16 cellular contexts compared by ENCODE assay signal in genomic region chr11:111445586-111445985, GRCh38.
DNase-seq lines count a peak whose midpoint lies in the region; ATAC-seq and TF ChIP-seq lines count a peak whose summit lies in the region.
"Had no signal": no experiment of that assay in that cellular context is flagged by ENCODE, and none has a peak within 500 bp of the region (broad histone marks: within the 10 kb centered on the region; RNA-seq: fewer than 3 reads in every experiment).

No MANE protein-coding gene starts in this region.

- 55% methylated on average over 1 of the region's 2 CpGs for WGBS in mesenchymal stem cell

- no peak overlapping the region for H2BK5ac ChIP-seq in mesenchymal stem cell (ENCODE audit: low read depth, low read length, poor library complexity, severe bottlenecking)

- H3K18ac ChIP-seq in mesenchymal stem cell (ENCODE audit: low read depth in 1 of 2, low read length in 2 of 2), result no peak overlapping the region

- H3K27me3 ChIP-seq in mesenchymal stem cell (ENCODE audit: control insufficient read depth in 1 of 2, insufficient read depth in 1 of 2, low read length in 2 of 2) (no peaks in the 10 kb centered on the region), left lung (no peaks in the 10 kb centered on the region)
- H3K27me3 ChIP-seq: tibial artery had no signal

- H2BK120ac ChIP-seq in mesenchymal stem cell (ENCODE audit: low read depth, low read length), result no peak overlapping the region

- peaks cover 19% of the 10 kb centered on the region for H3K4me1 Mint-ChIP-seq in activated CD4-positive, alpha-beta T cell treated with anti-CD3 and anti-CD28 coated beads, Interleukin-2, amount 10 ng/mL, durations not matched to agents 24 days and 14 days
- peaks cover 19% of the 10 kb centered on the region for H3K4me1 Mint-ChIP-seq in T-helper 17 cell

- H3K4ac ChIP-seq in mesenchymal stem cell (ENCODE audit: low read depth in 1 of 2, low read length in 2 of 2), result no peak overlapping the region

- H2BK15ac ChIP-seq in mesenchymal stem cell (ENCODE audit: low read depth, poor library complexity, severe bottlenecking), result no peak overlapping the region

- H3K9me3 ChIP-seq in T-helper 17 cell (ENCODE audit: control insufficient read depth, low read length, poor library complexity, severe bottlenecking) (no peaks in the 10 kb centered on the region), mesenchymal stem cell (ENCODE audit: control insufficient read depth, low read length) (no peaks in the 10 kb centered on the region), left lung (no peaks in the 10 kb centered on the region)
- H3K9me3 ChIP-seq: tibial artery had no signal

- H3K4me3 Mint-ChIP-seq in activated CD4-positive, alpha-beta T cell treated with anti-CD3 and anti-CD28 coated beads, Interleukin-2, amount 10 ng/mL, durations not matched to agents 24 days and 14 days, result no peak overlapping the region
- H3K4me3 Mint-ChIP-seq in T-helper 17 cell, result peak overlapping the region; percentile 25

- H4K8ac ChIP-seq in mesenchymal stem cell (ENCODE audit: low read length), result no peak overlapping the region

- intact Hi-C loops in activated CD4-positive, alpha-beta T cell treated with anti-CD3 and anti-CD28 coated beads, Interleukin-2, amount 10 ng/mL, durations not matched to agents 24 days and 14 days (cut with micrococcal nuclease), result loop anchor here (10.0 kb wide), 1 partner anchor 1251 kb away; no protein-coding TSS in a partner anchor
- intact Hi-C loops in left lung (cut with DNase I), result loop anchor here in 1 of 2 donors (5.0 kb wide), 1 partner anchor 163 kb away; no protein-coding TSS in a partner anchor

- H3K9ac ChIP-seq in mesenchymal stem cell (ENCODE audit: low read length), result no peak overlapping the region

- H3K9me3 Mint-ChIP-seq in activated CD4-positive, alpha-beta T cell treated with anti-CD3 and anti-CD28 coated beads, Interleukin-2, amount 10 ng/mL, durations not matched to agents 24 days and 14 days, result no peaks in the 10 kb centered on the region

- H3K27me3 Mint-ChIP-seq in activated CD4-positive, alpha-beta T cell treated with anti-CD3 and anti-CD28 coated beads, Interleukin-2, amount 10 ng/mL, durations not matched to agents 24 days and 14 days, result peaks cover 2% of the 10 kb centered on the region
- H3K27me3 Mint-ChIP-seq in T-helper 17 cell, result no peaks in the 10 kb centered on the region

- H4K91ac ChIP-seq in mesenchymal stem cell (ENCODE audit: low read length), result no peak overlapping the region

- ATAC-seq in T-helper 17 cell (no peak), left lung (no peak)

- H3K23ac ChIP-seq in mesenchymal stem cell (ENCODE audit: low read length in 2 of 2), result no peak overlapping the region

- H3K4me2 ChIP-seq in mesenchymal stem cell (ENCODE audit: low read length, poor library complexity, severe bottlenecking), result no peak overlapping the region

- H3K4me1 ChIP-seq in mesenchymal stem cell (ENCODE audit: control insufficient read depth, insufficient read depth, low read depth, low read length) (no peaks in the 10 kb centered on the region), left lung (peaks cover 0 to 13% of the 10 kb centered on the region in 2 donors)
- H3K4me1 ChIP-seq: tibial artery had no signal

- no peak overlapping the region for H3K14ac ChIP-seq in mesenchymal stem cell (ENCODE audit: low read length in 2 of 2)

- H3K79me1 ChIP-seq in mesenchymal stem cell (replicated peaks; ENCODE audit: low read length, poor library complexity, severe bottlenecking), result no peaks in the 10 kb centered on the region

- DNase-seq in activated CD4-positive, alpha-beta T cell treated with anti-CD3 and anti-CD28 coated beads, Interleukin-2, amount 10 ng/mL, durations not matched to agents 24 days and 14 days, result no peak
- DNase-seq in activated CD4-positive, alpha-beta T cell treated with anti-CD3 and anti-CD28 coated beads for 4 hours, result no peak
- peak; percentile 65 for DNase-seq in EH (ENCODE audit: low read depth)
- no peak for DNase-seq in T-helper 17 cell
- peak; percentile 70 for DNase-seq in mesenchymal stem cell
- no peak for DNase-seq in epidermal melanocyte (ENCODE audit: insufficient read length, low spot score)
- DNase-seq in left lung, result no peak
- no peak for DNase-seq in NK-92 (lab: John Stamatoyannopoulos, UW; ENCODE audit: unreplicated experiment)
- DNase-seq: activated CD8-positive, alpha-beta memory T cell treated with anti-CD3 and anti-CD28 coated beads, Interleukin-2, amount 50 U/mL, for 48 hours; activated naive CD4-positive, alpha-beta T cell treated with anti-CD3 and anti-CD28 coated beads, Interleukin-2, amount 50 U/mL, for 16 hours; effector memory CD4-positive, alpha-beta T cell; foreskin melanocyte; NCI-H2107; NCI-H69; stimulated activated CD4-positive, alpha-beta T cell treated with anti-CD3 and anti-CD28 coated beads, Interleukin-2, amount 100 ng/mL, for 24 hours; tibial artery had no signal

- TF ChIP-seq CTCF in left lung (IDR thresholded peaks at IDR 0.05), result no peak

- H3K27ac ChIP-seq in mesenchymal stem cell (ENCODE audit: low read length, poor library complexity, severe bottlenecking), result no peak overlapping the region
- peak overlapping the region in 1 of 2 donors; percentile 14 for H3K27ac ChIP-seq in left lung
- H3K27ac ChIP-seq: tibial artery had no signal

- no peaks in the 10 kb centered on the region for H3K36me3 Mint-ChIP-seq in activated CD4-positive, alpha-beta T cell treated with anti-CD3 and anti-CD28 coated beads, Interleukin-2, amount 10 ng/mL, durations not matched to agents 24 days and 14 days (ENCODE audit: low read depth)
- H3K36me3 Mint-ChIP-seq in T-helper 17 cell (ENCODE audit: low read depth), result no peaks in the 10 kb centered on the region

- peak overlapping the region; percentile 48 for H3K27ac Mint-ChIP-seq in activated CD4-positive, alpha-beta T cell treated with anti-CD3 and anti-CD28 coated beads, Interleukin-2, amount 10 ng/mL, durations not matched to agents 24 days and 14 days
- H3K27ac Mint-ChIP-seq in T-helper 17 cell, result peak overlapping the region; percentile 79

- H3K36me3 ChIP-seq in mesenchymal stem cell (ENCODE audit: control insufficient read depth in 1 of 2, insufficient read depth in 2 of 2, low read depth in 1 of 2, low read length in 2 of 2) (no peaks in the 10 kb centered on the region), left lung (no peaks in the 10 kb centered on the region)
- H3K36me3 ChIP-seq: tibial artery had no signal

- H3K4me3 ChIP-seq in mesenchymal stem cell (ENCODE audit: insufficient read depth in 1 of 2, low read depth in 1 of 2, low read length in 2 of 2) (no peak overlapping the region), left lung (no peak overlapping the region)
- H3K4me3 ChIP-seq: tibial artery had no signal

- no peak overlapping the region for H2BK12ac ChIP-seq in mesenchymal stem cell (ENCODE audit: low read length in 2 of 2)

- H2AFZ ChIP-seq in mesenchymal stem cell (ENCODE audit: low read depth, low read length), result no peak overlapping the region

- H2AK5ac ChIP-seq in mesenchymal stem cell (ENCODE audit: low read length, severe bottlenecking), result no peak overlapping the region

Comparison
In these comparisons a context has a peak if more than half of its experiments do, and no peak if none do; other contexts are left out.
1. DNase-seq: peak in EH (single experiment) and mesenchymal stem cell (single experiment); none in activated CD4-positive, alpha-beta T cell treated with anti-CD3 and anti-CD28 coated beads, Interleukin-2, amount 10 ng/mL, durations not matched to agents 24 days and 14 days (single experiment), activated CD4-positive, alpha-beta T cell treated with anti-CD3 and anti-CD28 coated beads for 4 hours (0 of 2), T-helper 17 cell (0 of 3), epidermal melanocyte (single experiment), left lung (0 of 2) and NK-92 (single experiment).